ENCODE assay signal across 11 cellular contexts in the genomic region with DNA sequence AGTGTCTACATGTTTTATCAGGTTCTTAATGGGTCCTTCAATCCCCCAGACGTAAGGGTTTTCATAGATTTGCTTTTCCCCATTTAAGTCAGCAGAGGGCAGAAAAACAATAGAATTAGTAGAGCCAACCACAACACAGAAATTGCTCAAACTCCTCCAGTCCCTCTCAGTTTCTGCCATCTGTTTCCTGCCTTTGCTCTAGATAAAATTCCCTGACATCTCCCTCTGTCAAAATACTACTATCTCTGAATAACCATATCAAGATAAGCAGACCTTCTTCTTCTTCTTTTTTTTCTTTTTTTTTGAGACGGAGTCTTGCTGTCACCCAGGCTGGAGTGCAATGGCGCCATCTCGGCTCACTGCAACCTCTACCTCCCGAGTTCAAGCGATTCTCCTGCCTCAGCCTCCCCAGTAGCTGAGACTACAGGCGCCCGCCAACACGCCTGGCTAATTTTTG. TPM values are rescaled to one million over a fixed set of nuclear protein-coding genes. Genes with fewer than 3 reads are reported as not detected.
A peak's percentile ranks its signal among the peaks of the same experiment; 100 is the strongest.
DNase-seq lines count a peak whose midpoint lies in the region; ATAC-seq and TF ChIP-seq lines count a peak whose summit lies in the region.
"Not testable (repeated sequence)": the region's sequence is repeated elsewhere in the genome, so short reads cannot be mapped to it uniquely, and the experiment has no call there.
"Had no signal": no experiment of that assay in that cellular context is flagged by ENCODE, and none has a peak within 500 bp of the region (broad histone marks: within the 10 kb centered on the region; RNA-seq: fewer than 3 reads in every experiment).

No MANE protein-coding gene starts in this region.

- H4K20me1 ChIP-seq in MM.1S (ENCODE audit: insufficient read depth, low read length); PC-9 (ENCODE audit: insufficient read depth); smooth muscle cell (ENCODE audit: low read depth): not testable (repeated sequence)

- H3F3A ChIP-seq in MM.1S (ENCODE audit: insufficient read depth, low read length); PC-9 (ENCODE audit: insufficient read depth, low read depth); smooth muscle cell (ENCODE audit: low read depth): not testable (repeated sequence)

- peak; percentile 55 for TF ChIP-seq CTCF in BE2C (IDR thresholded peaks at IDR 0.05; ENCODE audit: low read depth, low read length)
- peak; percentile 24; the same call in 1 of the 2 replicates for TF ChIP-seq CTCF in GM12874 (IDR thresholded peaks at IDR 0.05; ENCODE audit: insufficient read depth, low read depth, low read length)
- TF ChIP-seq CTCF in MM.1S (IDR thresholded peaks at IDR 0.05; ENCODE audit: low read length) = peak; percentile 54
- peak; percentile 61; the same call in 1 of the 2 replicates for TF ChIP-seq CTCF in PC-9 (conservative IDR thresholded peaks at IDR 0.05)
- peak; percentile 41 for TF ChIP-seq CTCF in smooth muscle cell (IDR thresholded peaks at IDR 0.05; ENCODE audit: borderline replicate concordance, insufficient read depth, poor library complexity, severe bottlenecking)

- not testable (repeated sequence) for H3K27me3 ChIP-seq in BE2C; MM.1S (replicated peaks; ENCODE audit: insufficient read depth, low read length); PC-9 (ENCODE audit: insufficient read depth, low read depth); smooth muscle cell (ENCODE audit: low read depth)

- POLR2A ChIA-PET in PC-9 (lab: Charles Lee; ENCODE audit: unreplicated experiment) = not testable (repeated sequence)

- not testable (repeated sequence) for DNase-seq in BE2C; PC-9; left lobe of liver (ENCODE audit: low spot score); smooth muscle cell (lab: John Stamatoyannopoulos, UW; ENCODE audit: unreplicated experiment)
- peak; percentile 59 for DNase-seq in MM.1S
- peak; percentile 18 to 24 for DNase-seq in activated T-cell treated with anti-CD3 and anti-CD28 coated beads, Interleukin-2, amount 50 U/mL, for 48 hours
- DNase-seq in epidermal melanocyte (ENCODE audit: insufficient read length, low spot score) = peak; percentile 54

- not testable (repeated sequence) for H3K27ac ChIP-seq in MM.1S (ENCODE audit: low read length); PC-9; smooth muscle cell (ENCODE audit: low read depth)

- not testable (repeated sequence) for H3K9ac ChIP-seq in MM.1S (ENCODE audit: low read length); smooth muscle cell (ENCODE audit: low read depth)

- H3K79me2 ChIP-seq in MM.1S (ENCODE audit: low read length); PC-9 (ENCODE audit: low read depth); smooth muscle cell (ENCODE audit: low read depth): not testable (repeated sequence)

- not testable (repeated sequence) for H3K9me3 ChIP-seq in BE2C; MM.1S (replicated peaks; ENCODE audit: insufficient read depth, low read length); PC-9 (ENCODE audit: insufficient read depth, low read depth); smooth muscle cell (replicated peaks; ENCODE audit: low read depth)

- intact Hi-C loops in PC-9 (cut with micrococcal nuclease; ENCODE audit: unreplicated experiment) = loop anchor here (1.0 to 5.0 kb wide), 2 partner anchors 130 to 315 kb away; no protein-coding TSS in a partner anchor

- H2AFZ ChIP-seq in MM.1S (ENCODE audit: low read length) = peak overlapping the region; percentile 15
- H2AFZ ChIP-seq in PC-9 = not testable (repeated sequence)
- peak overlapping the region; percentile 80 for H2AFZ ChIP-seq in smooth muscle cell (ENCODE audit: low read depth)

- WGBS in smooth muscle cell (ENCODE audit: low lambda C conversion rate) = 58% methylated on average over 9 of the region's 9 CpGs

- CTCF ChIA-PET in PC-9 (lab: Charles Lee) = interaction anchor here (0.6 kb wide), 1 partner anchor 316 kb away, joined by 3 read pairs; no protein-coding TSS in a partner anchor

- H3K4me2 ChIP-seq in MM.1S (ENCODE audit: low read depth, low read length) (peak overlapping the region; percentile 4; the same call in 1 of the 2 replicates), smooth muscle cell (peak overlapping the region; percentile 68)
- not testable (repeated sequence) for H3K4me2 ChIP-seq in PC-9

- H3K36me3 ChIP-seq in BE2C; MM.1S (replicated peaks; ENCODE audit: insufficient read depth, low read length); PC-9 (ENCODE audit: low read depth); smooth muscle cell (ENCODE audit: low read depth): not testable (repeated sequence)

- not testable (repeated sequence) for H3K4me1 ChIP-seq in BE2C; MM.1S (ENCODE audit: low read length); PC-9 (replicated peaks; ENCODE audit: insufficient read depth); smooth muscle cell (ENCODE audit: low read depth)

- peak; percentile 68 for ATAC-seq in left lobe of liver

- not testable (repeated sequence) for H3K9me2 ChIP-seq in MM.1S (replicated peaks; ENCODE audit: insufficient read depth, low read length); PC-9 (ENCODE audit: insufficient read depth)

- not testable (repeated sequence) for H3K4me3 ChIP-seq in BE2C (ENCODE audit: low read depth, low read length); MM.1S (ENCODE audit: low read length); PC-9; smooth muscle cell

- not testable (repeated sequence) for BruUV-seq in PC-9 (replicated peaks; lab: Mats Ljungman, UMichigan)

RNA-seq across cellular contexts. Expression of a gene that starts 11.8 kb away (rescaled TPM):
- polyA plus RNA-seq in BE2C (2012; ENCODE audit: insufficient read depth, insufficient read length, low read depth) = not detected
- not detected in 2 replicates for total RNA-seq in PC-9 (2021)
- not detected for total RNA-seq in left lobe of liver
- total RNA-seq in smooth muscle cell = not detected in 2 replicates
- not detected in 2 replicates for polyA plus RNA-seq in smooth muscle cell
- total RNA-seq: activated T-helper 2 cell treated with anti-CD3 and anti-CD28 coated beads, Interferon-gamma antibody, Interleukin-2, Interleukin-4, amounts not matched to agents 10 μg/mL and 5 μg/mL and 100 μg/mL, durations not matched to agents 14 hours and 24 hours and 36 hours; esophagus mucosa; posterior vena cava had no signal

RNA-seq across cellular contexts. Expression of a gene that starts 18.1 kb away (rescaled TPM):
- polyA plus RNA-seq in BE2C (2012; ENCODE audit: insufficient read depth, insufficient read length, low read depth) = not detected
- total RNA-seq in PC-9 (2021) (not detected in 2 replicates), left lobe of liver (not detected), smooth muscle cell (not detected in 2 replicates)
- polyA plus RNA-seq in smooth muscle cell = not detected in 2 replicates
- total RNA-seq: activated T-helper 2 cell treated with anti-CD3 and anti-CD28 coated beads, Interferon-gamma antibody, Interleukin-2, Interleukin-4, amounts not matched to agents 10 μg/mL and 5 μg/mL and 100 μg/mL, durations not matched to agents 14 hours and 24 hours and 36 hours; esophagus mucosa had no signal

RNA-seq across cellular contexts. Expression of a gene that starts 33.8 kb away (rescaled TPM):
- not detected for polyA plus RNA-seq in BE2C (2012; ENCODE audit: insufficient read depth, insufficient read length, low read depth)
- total RNA-seq in PC-9 (2021) (not detected in 2 replicates), left lobe of liver (not detected), smooth muscle cell (not detected in 2 replicates)
- not detected in 2 replicates for polyA plus RNA-seq in smooth muscle cell
- total RNA-seq: activated T-helper 2 cell treated with anti-CD3 and anti-CD28 coated beads, Interferon-gamma antibody, Interleukin-2, Interleukin-4, amounts not matched to agents 10 μg/mL and 5 μg/mL and 100 μg/mL, durations not matched to agents 14 hours and 24 hours and 36 hours; esophagus mucosa; posterior vena cava had no signal
